ENCODE assay signal across 1 cellular context in the genomic region with DNA sequence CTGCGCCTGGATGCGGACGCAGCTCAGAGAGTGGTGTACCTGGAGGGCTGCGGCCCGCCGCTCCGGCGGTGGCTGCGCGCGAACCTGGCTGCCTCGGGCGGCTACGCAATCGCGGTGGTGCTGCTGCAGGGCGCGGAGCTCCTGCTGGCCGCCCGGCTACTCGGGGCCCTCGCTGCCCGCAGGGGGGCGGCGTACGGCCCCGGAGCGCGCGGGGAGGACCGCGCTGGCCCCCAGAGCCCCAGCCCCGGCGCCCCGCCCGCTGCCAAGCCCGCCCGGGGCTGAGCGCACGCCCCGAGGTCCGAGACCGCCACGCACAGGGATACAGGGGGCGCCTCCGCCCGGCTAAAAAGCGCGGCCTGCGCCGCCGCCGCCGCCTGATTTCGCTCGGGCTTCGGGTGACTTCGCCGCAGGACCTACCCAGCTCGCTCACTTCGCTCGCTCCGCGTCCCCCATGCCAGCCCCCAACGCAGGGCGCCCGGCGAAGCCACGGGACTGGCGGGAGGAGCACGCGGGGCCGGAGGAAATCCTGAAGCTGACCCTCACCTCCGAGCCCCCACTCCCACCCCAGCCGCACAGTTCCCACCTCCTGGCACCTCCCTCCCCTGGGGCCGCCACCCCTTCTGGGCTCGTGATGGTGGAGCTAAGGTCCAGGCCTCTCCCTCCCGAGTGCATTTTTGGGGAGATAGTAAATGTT.
TF ChIP-seq lines count a peak whose summit lies in the region.

No MANE protein-coding gene starts in this region.

TF ChIP-seq in H1, 55 proteins besides CTCF, POLR2A, EP300 and RAD21:
- no peak for TF ChIP-seq TAF1 (IDR thresholded peaks at IDR 0.05; ENCODE audit: low read depth, low read length)
- no peak for TF ChIP-seq RXRA (IDR thresholded peaks at IDR 0.05; ENCODE audit: insufficient read depth, low read depth, low read length)
- TF ChIP-seq, protein P1, sequence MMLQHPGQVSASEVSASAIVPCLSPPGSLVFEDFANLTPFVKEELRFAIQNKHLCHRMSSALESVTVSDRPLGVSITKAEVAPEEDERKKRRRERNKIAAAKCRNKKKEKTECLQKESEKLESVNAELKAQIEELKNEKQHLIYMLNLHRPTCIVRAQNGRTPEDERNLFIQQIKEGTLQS (IDR thresholded peaks at IDR 0.05; ENCODE audit: insufficient read depth, low read depth, low read length) = no peak
- no peak for TF ChIP-seq JUN (IDR thresholded peaks at IDR 0.05; ENCODE audit: low read depth, low read length)
- TF ChIP-seq, protein P2, sequence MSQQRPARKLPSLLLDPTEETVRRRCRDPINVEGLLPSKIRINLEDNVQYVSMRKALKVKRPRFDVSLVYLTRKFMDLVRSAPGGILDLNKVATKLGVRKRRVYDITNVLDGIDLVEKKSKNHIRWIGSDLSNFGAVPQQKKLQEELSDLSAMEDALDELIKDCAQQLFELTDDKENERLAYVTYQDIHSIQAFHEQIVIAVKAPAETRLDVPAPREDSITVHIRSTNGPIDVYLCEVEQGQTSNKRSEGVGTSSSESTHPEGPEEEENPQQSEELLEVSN (IDR thresholded peaks at IDR 0.05) = no peak
